In the genomic region with DNA sequence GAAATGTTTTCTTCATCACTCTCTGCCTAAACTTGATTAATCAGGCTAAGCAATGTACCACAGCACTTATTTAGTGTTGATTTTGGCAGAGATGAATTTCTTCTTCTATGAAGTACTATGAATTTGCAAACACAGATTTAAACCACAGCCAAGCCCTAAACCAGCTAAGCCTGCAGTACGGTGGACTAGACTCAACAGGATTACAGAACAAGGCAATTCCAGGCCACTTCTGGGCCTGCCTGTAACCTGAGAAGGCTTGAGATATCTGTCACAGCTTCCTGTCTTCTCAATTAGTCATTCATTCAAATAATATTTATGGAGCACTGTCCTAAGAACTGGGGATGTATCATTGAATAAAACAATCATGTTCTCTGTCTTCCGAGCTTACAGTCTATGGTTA, we compare ENCODE assay signal across 9 cellular contexts. TPM values are rescaled to one million over a fixed set of nuclear protein-coding genes. Genes with fewer than 3 reads are reported as not detected.
A peak's percentile ranks its signal among the peaks of the same experiment; 100 is the strongest.
DNase-seq lines count a peak whose midpoint lies in the region; ATAC-seq and TF ChIP-seq lines count a peak whose summit lies in the region.
"Had no signal": no experiment of that assay in that cellular context is flagged by ENCODE, and none has a peak within 500 bp of the region (broad histone marks: within the 10 kb centered on the region; RNA-seq: fewer than 3 reads in every experiment).

No MANE protein-coding gene starts in this region.

- peak overlapping the region; percentile 6; the same call in 1 of the 2 replicates for H3K4me2 ChIP-seq in SK-N-SH

- TF ChIP-seq CTCF in 22Rv1 (IDR thresholded peaks at IDR 0.05): no peak
- TF ChIP-seq CTCF in SK-N-SH (IDR thresholded peaks at IDR 0.05): no peak
- no peak for TF ChIP-seq CTCF in ovary (IDR thresholded peaks at IDR 0.05)

- 12% methylated on average over 2 of the region's 2 CpGs for WGBS in SK-N-SH (ENCODE audit: low lambda C conversion rate)
- WGBS in ovary, 3 donors: 58 to 69% (median 64%) methylated on average over 2 of the region's 2 CpGs

- DNase-seq in HPDE6-E6E7 (ENCODE audit: extremely low spot score): peak; percentile 77
- DNase-seq in SK-N-SH: no peak
- no peak for DNase-seq in left ventricle myocardium superior
- no peak for DNase-seq in H7
- no peak for DNase-seq in ovary
- DNase-seq in activated naive CD4-positive, alpha-beta T cell treated with Interleukin-2 at 50 U/mL for 16 hours: no peak
- DNase-seq in activated CD8-positive, alpha-beta memory T cell treated with anti-CD3 and anti-CD28 coated beads, Interleukin-2, amount 50 U/mL, for 48 hours: no peak
- DNase-seq: CD8-positive, alpha-beta memory T cell had no signal

- H3K9me2 ChIP-seq in SK-N-SH: no peaks in the 10 kb centered on the region

- peak overlapping the region; percentile 38 for H3K27ac ChIP-seq in 22Rv1
- H3K27ac ChIP-seq in SK-N-SH (ENCODE audit: low read depth in 2 of 2, low read length in 1 of 2): peak overlapping the region; percentile 73 to 83; a peak in 3 of 4 replicates
- H3K27ac ChIP-seq in ovary: no peak overlapping the region

- TF ChIP-seq RAD21 in SK-N-SH (IDR thresholded peaks at IDR 0.05; ENCODE audit: low read length): no peak

- no peaks in the 10 kb centered on the region for H4K20me1 ChIP-seq in SK-N-SH (ENCODE audit: insufficient read depth)

- no peaks in the 10 kb centered on the region for H3K9me3 ChIP-seq in SK-N-SH
- no peaks in the 10 kb centered on the region for H3K9me3 ChIP-seq in ovary

- H3F3A ChIP-seq in SK-N-SH (replicated peaks; ENCODE audit: insufficient read depth): peaks cover 23% of the 10 kb centered on the region

- H3K4me3 ChIP-seq in SK-N-SH (ENCODE audit: low read depth in 2 of 2, low read length in 1 of 2) (no peak overlapping the region), H7 (ENCODE audit: insufficient read depth, low read depth, low read length) (no peak overlapping the region), ovary (no peak overlapping the region)

- no peaks in the 10 kb centered on the region for H3K36me3 ChIP-seq in SK-N-SH (replicated peaks in 1 of 2; ENCODE audit: control insufficient read depth in 1 of 2, insufficient read depth in 2 of 2, low read length in 1 of 2)
- no peaks in the 10 kb centered on the region for H3K36me3 ChIP-seq in H7 (replicated peaks; ENCODE audit: control insufficient read depth, insufficient read depth, low read length)
- no peaks in the 10 kb centered on the region for H3K36me3 ChIP-seq in ovary

- H3K27me3 ChIP-seq in SK-N-SH (ENCODE audit: insufficient read depth) (no peaks in the 10 kb centered on the region), H7 (ENCODE audit: control insufficient read depth, insufficient read depth, low read length) (no peaks in the 10 kb centered on the region), ovary (no peaks in the 10 kb centered on the region)

- peak overlapping the region; percentile 10; the same call in 1 of the 2 replicates for H2AFZ ChIP-seq in SK-N-SH (ENCODE audit: low read depth)

- peak; percentile 68 for ATAC-seq in left ventricle myocardium superior

- peak overlapping the region; percentile 36; the same call in 1 of the 2 replicates for H3K9ac ChIP-seq in SK-N-SH

- H3K79me2 ChIP-seq in SK-N-SH (ENCODE audit: insufficient read depth): no peaks in the 10 kb centered on the region

- H3K4me1 ChIP-seq in SK-N-SH (ENCODE audit: control insufficient read depth in 1 of 2, insufficient read depth in 2 of 2, low read depth in 1 of 2, low read length in 1 of 2): peaks cover 0 to 45% of the 10 kb centered on the region in 2 experiments; a peak in 2 of 4 replicates
- H3K4me1 ChIP-seq in ovary (ENCODE audit: insufficient read depth): no peaks in the 10 kb centered on the region

- TF ChIP-seq POLR2A in ovary (IDR thresholded peaks at IDR 0.05): no peak

- CTCF ChIA-PET in SK-N-SH (lab: Yijun Ruan, JAX): interaction anchor here (1.1 to 2.0 kb wide), 6 partner anchors 15 to 532 kb away, joined by 3 to 10 read pairs (median 3); no protein-coding TSS in a partner anchor

- TF ChIP-seq EP300 in SK-N-SH (IDR thresholded peaks at IDR 0.05; ENCODE audit: borderline replicate concordance in 1 of 2, low read depth in 1 of 2, low read length in 1 of 2) (peak in 1 of 2 experiments; percentile 54; a peak in 1 of 4 replicates), ovary (IDR thresholded peaks at IDR 0.05) (no peak)

- POLR2A ChIA-PET in SK-N-SH (lab: Yijun Ruan, JAX): no interaction called here

- intact Hi-C loops in left ventricle myocardium superior (cut with micrococcal nuclease) (no loop called here), ovary (cut with DNase I) (no loop called here)

TF ChIP-seq in SK-N-SH, 30 proteins besides CTCF, POLR2A, EP300 and RAD21:
- TF ChIP-seq POLR2AphosphoS5 (IDR thresholded peaks at IDR 0.05; ENCODE audit: low read depth, low read length) (no peak; the same call in 1 of the 2 replicates), JUND (IDR thresholded peaks at IDR 0.05) (peak; percentile 60), SMC3 (IDR thresholded peaks at IDR 0.05; ENCODE audit: low read depth, low read length) (no peak), NFIC (IDR thresholded peaks at IDR 0.05; ENCODE audit: borderline replicate concordance) (peak; percentile 67), FOSL2 (IDR thresholded peaks at IDR 0.05; ENCODE audit: borderline replicate concordance, low read depth) (peak; percentile 59; the same call in 1 of the 2 replicates), FOXM1 (IDR thresholded peaks at IDR 0.05; ENCODE audit: low read depth) (0 out of 2 replicates have a peak, but pooled peaks have one; percentile 17), TCF12 (IDR thresholded peaks at IDR 0.05) (peak; percentile 75), MXI1 (IDR thresholded peaks at IDR 0.05; ENCODE audit: low read depth, low read length) (no peak), RXRA (IDR thresholded peaks at IDR 0.05; ENCODE audit: borderline replicate concordance, low read depth) (no peak)
- TF ChIP-seq, protein P1, sequence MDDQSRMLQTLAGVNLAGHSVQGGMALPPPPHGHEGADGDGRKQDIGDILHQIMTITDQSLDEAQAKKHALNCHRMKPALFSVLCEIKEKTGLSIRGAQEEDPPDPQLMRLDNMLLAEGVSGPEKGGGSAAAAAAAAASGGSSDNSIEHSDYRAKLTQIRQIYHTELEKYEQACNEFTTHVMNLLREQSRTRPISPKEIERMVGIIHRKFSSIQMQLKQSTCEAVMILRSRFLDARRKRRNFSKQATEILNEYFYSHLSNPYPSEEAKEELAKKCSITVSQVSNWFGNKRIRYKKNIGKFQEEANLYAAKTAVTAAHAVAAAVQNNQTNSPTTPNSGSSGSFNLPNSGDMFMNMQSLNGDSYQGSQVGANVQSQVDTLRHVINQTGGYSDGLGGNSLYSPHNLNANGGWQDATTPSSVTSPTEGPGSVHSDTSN (IDR thresholded peaks at IDR 0.05): peak; percentile 94

RNA-seq across cellular contexts. Expression of a gene that starts 32.4 kb away (rescaled TPM):
- polyA plus RNA-seq in SK-N-SH (2012; rRNA removed) (80.2 and 82.9 TPM in 2 replicates), ovary (100 to 1,000 TPM in 1 of 2 donors, 10 to 100 TPM in 1; 61.2 to 276 TPM)
- polyA plus RNA-seq in SK-N-SH (2012; cell fraction: cytosol; rRNA removed): 95.6 and 113 TPM in 2 replicates
- polyA plus RNA-seq in SK-N-SH (2012; cell fraction: nucleus; rRNA removed): 53.8 and 106 TPM in 2 replicates
- total RNA-seq in left ventricle myocardium superior (523 TPM), ovary (100 to 1,000 TPM; 119 to 218 (median 173) TPM)
- total RNA-seq in H7 (2014; rRNA removed; shearing (Covaris generic)): 12.0 and 18.8 TPM in 2 replicates

Comparison
In these comparisons a context has a peak if more than half of its experiments do, and no peak if none do; other contexts are left out.
1. H3K27ac ChIP-seq: peak in 22Rv1 (single experiment) and SK-N-SH (2 of 2); none in ovary (0 of 2).